In genomic region chrX:110087485-110088356, GRCh38 we compare ENCODE assay signal across 9 cellular contexts.
A peak's percentile ranks its signal among the peaks of the same experiment; 100 is the strongest.
DNase-seq lines count a peak whose midpoint lies in the region; ATAC-seq and TF ChIP-seq lines count a peak whose summit lies in the region.
"Had no signal": no experiment of that assay in that cellular context is flagged by ENCODE, and none has a peak within 500 bp of the region (broad histone marks: within the 10 kb centered on the region; RNA-seq: fewer than 3 reads in every experiment).

No MANE protein-coding gene starts in this region.

- peaks cover 2% of the 10 kb centered on the region for H3K36me3 Mint-ChIP-seq in osteocyte (ENCODE audit: unreplicated experiment)

- peaks cover 4% of the 10 kb centered on the region for H3K9me3 Mint-ChIP-seq in osteocyte (ENCODE audit: unreplicated experiment)

- ATAC-seq in GM19467 (IDR thresholded peaks at IDR 0.05; ENCODE audit: unreplicated experiment), result no peak

- no peak overlapping the region for H3K4me3 Mint-ChIP-seq in osteocyte (ENCODE audit: unreplicated experiment)
- H3K4me3 Mint-ChIP-seq: brain had no signal

- peaks cover 24% of the 10 kb centered on the region for H3K4me1 Mint-ChIP-seq in osteocyte (ENCODE audit: unreplicated experiment)

- TF ChIP-seq CTCF in cardiac fibroblast (IDR thresholded peaks at IDR 0.05; ENCODE audit: low read depth, low read length) (no peak), osteocyte (IDR thresholded peaks at IDR 0.05) (no peak)

- peak; percentile 95 for DNase-seq in ELR (ENCODE audit: low read depth)
- DNase-seq in M059J (ENCODE audit: low read depth), result peak; percentile 97
- peak; percentile 86 to 97 for DNase-seq in cardiac fibroblast (ENCODE audit: low read depth in 2 of 2)
- no peak for DNase-seq in osteocyte (ENCODE audit: extremely low spot score, unreplicated experiment)
- no peak for DNase-seq in NCI-H1930 (lab: John Stamatoyannopoulos, UW)
- no peak for DNase-seq in NCI-H2171 (lab: John Stamatoyannopoulos, UW)
- DNase-seq in ecto neural progenitor cell (ENCODE audit: low spot score), result no peak

- H3K4me3 ChIP-seq in cardiac fibroblast (replicated peaks in 1 of 2; ENCODE audit: low read depth in 2 of 2, low read length in 2 of 2), result peak overlapping the region; percentile 3 to 54

- H3K27me3 Mint-ChIP-seq in osteocyte (ENCODE audit: unreplicated experiment), result no peaks in the 10 kb centered on the region

- peak overlapping the region; percentile 76 for H3K27ac Mint-ChIP-seq in osteocyte (ENCODE audit: unreplicated experiment)

Comparison
In these comparisons a context has a peak if more than half of its experiments do, and no peak if none do; other contexts are left out.
1. DNase-seq: peak in ELR (single experiment), M059J (single experiment) and cardiac fibroblast (2 of 2); none in osteocyte (single experiment), NCI-H1930 (0 of 2), NCI-H2171 (single experiment) and ecto neural progenitor cell (single experiment).